ENCODE assay signal across 9 cellular contexts in the genomic region with DNA sequence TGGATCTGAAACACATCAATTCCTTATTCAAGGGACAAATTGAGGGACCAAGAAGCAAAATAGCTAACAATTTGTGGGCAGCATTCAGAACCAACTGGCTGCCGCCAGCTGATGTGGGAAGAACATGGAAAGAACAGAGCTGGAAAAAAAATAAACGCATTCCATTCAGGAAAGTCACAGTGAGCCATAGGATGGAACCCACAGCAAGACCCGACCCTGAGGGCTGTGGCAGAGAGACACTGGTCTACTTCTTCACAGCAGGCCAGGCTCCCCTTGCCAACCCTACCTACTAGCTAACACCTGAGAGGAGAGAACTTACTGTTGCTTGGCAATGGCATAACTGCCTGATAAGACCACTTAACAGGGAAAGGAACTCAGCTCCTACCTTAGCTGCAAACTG.
DNase-seq lines count a peak whose midpoint lies in the region; ATAC-seq, FAIRE-seq and TF ChIP-seq lines count a peak whose summit lies in the region.
"Had no signal": no experiment of that assay in that cellular context is flagged by ENCODE, and none has a peak within 500 bp of the region (broad histone marks: within the 10 kb centered on the region; RNA-seq: fewer than 3 reads in every experiment).

No MANE protein-coding gene starts in this region.

- FAIRE-seq in bronchial epithelial cell (lab: Jason Lieb, UNC), result peak; percentile 36
- FAIRE-seq: endometrium had no signal

- H3K36me3 ChIP-seq in HUES48 (ENCODE audit: control insufficient read depth, insufficient read depth, low read length), result 0 out of 2 replicates have a peak, but pooled peaks cover 5% of the 10 kb centered on the region
- no peaks in the 10 kb centered on the region for H3K36me3 ChIP-seq in bronchial epithelial cell (ENCODE audit: control insufficient read depth, insufficient read depth, low read length)
- peaks cover 3% of the 10 kb centered on the region for H3K36me3 ChIP-seq in lower lobe of right lung

- ATAC-seq in lower lobe of right lung, result peak; percentile 72 to 74
- no peak for ATAC-seq in GM18498 (IDR thresholded peaks at IDR 0.05; ENCODE audit: unreplicated experiment)
- ATAC-seq in HG02970 (IDR thresholded peaks at IDR 0.05; ENCODE audit: low FRiP score, unreplicated experiment), result no peak
- ATAC-seq in GM21619 (IDR thresholded peaks at IDR 0.05; ENCODE audit: unreplicated experiment), result no peak

- no peak for TF ChIP-seq CTCF in bronchial epithelial cell (IDR thresholded peaks at IDR 0.05; ENCODE audit: insufficient read depth, low read length, severe bottlenecking)
- TF ChIP-seq CTCF in lower lobe of right lung (IDR thresholded peaks at IDR 0.05), result no peak

- intact Hi-C loops in lower lobe of right lung (cut with DNase I), result no loop called here

- H3K9me3 ChIP-seq in HUES48 (ENCODE audit: control insufficient read depth, insufficient read depth, low read length) (no peaks in the 10 kb centered on the region), lower lobe of right lung (no peaks in the 10 kb centered on the region)

- H3K4me3 ChIP-seq in HUES48 (ENCODE audit: low read depth, low read length), result no peak overlapping the region
- H3K4me3 ChIP-seq in bronchial epithelial cell (ENCODE audit: low read depth, low read length), result no peak overlapping the region
- H3K4me3 ChIP-seq in lower lobe of right lung, result no peak overlapping the region

- peaks cover 34% of the 10 kb centered on the region for H3K4me1 ChIP-seq in HUES48 (ENCODE audit: control insufficient read depth, insufficient read depth, low read length)
- peaks cover 19% of the 10 kb centered on the region for H3K4me1 ChIP-seq in lower lobe of right lung

- H3K27me3 ChIP-seq in HUES48 (ENCODE audit: control insufficient read depth, insufficient read depth, low read length) (no peaks in the 10 kb centered on the region), bronchial epithelial cell (ENCODE audit: control insufficient read depth, insufficient read depth, low read length) (no peaks in the 10 kb centered on the region), lower lobe of right lung (ENCODE audit: low read depth) (no peaks in the 10 kb centered on the region)

- H3K27ac ChIP-seq in HUES48 (ENCODE audit: low read depth, low read length) (peak overlapping the region; percentile 8), lower lobe of right lung (no peak overlapping the region)

- DNase-seq in AG08396 (ENCODE audit: low spot score) (peak; percentile 65), bronchial epithelial cell (ENCODE audit: low read depth) (peak; percentile 49), lower lobe of right lung (no peak)
- DNase-seq in stimulated activated naive CD4-positive, alpha-beta T cell (lab: John Stamatoyannopoulos, UW), result no peak

- H3K9ac ChIP-seq in HUES48 (ENCODE audit: low read depth, low read length), result no peak overlapping the region

Comparison
In these comparisons a context has a peak if more than half of its experiments do, and no peak if none do; other contexts are left out.
1. DNase-seq: peak in AG08396 (single experiment) and bronchial epithelial cell (single experiment); none in lower lobe of right lung (single experiment) and stimulated activated naive CD4-positive, alpha-beta T cell (0 of 6).
2. ATAC-seq: peak in lower lobe of right lung (2 of 2); none in GM18498 (single experiment), HG02970 (single experiment) and GM21619 (single experiment).